8 cellular contexts compared by ENCODE assay signal in genomic region chr20:6768228-6769185, GRCh38. TPM values are rescaled to one million over a fixed set of nuclear protein-coding genes. Genes with fewer than 3 reads are reported as not detected.
DNase-seq lines count a peak whose midpoint lies in the region; ATAC-seq and TF ChIP-seq lines count a peak whose summit lies in the region.

No MANE protein-coding gene starts in this region.

- peak overlapping the region; percentile 75 for H3K4me3 Mint-ChIP-seq in WTC11
- H3K4me3 Mint-ChIP-seq in CD8-positive, alpha-beta T cell = no peak overlapping the region

- TF ChIP-seq CTCF in WTC11 (IDR thresholded peaks at IDR 0.05) = no peak
- no peak for TF ChIP-seq CTCF in CD8-positive, alpha-beta T cell (IDR thresholded peaks at IDR 0.05)

- CTCF ChIA-PET in WTC11 (lab: Charles Lee) = interaction anchor here (0.6 to 3.0 kb wide), 5 partner anchors 53 to 132 kb away, joined by 3 to 12 read pairs (median 7); no protein-coding TSS in a partner anchor
- CTCF ChIA-PET in CD8-positive, alpha-beta T cell (lab: Charles Lee) = no interaction called here

- H3K4me3 ChIP-seq in right cardiac atrium (ENCODE audit: low read length) = peak overlapping the region; percentile 78
- H3K4me3 ChIP-seq in CD8-positive, alpha-beta T cell (ENCODE audit: low read depth, low read length) = no peak overlapping the region

- no peak overlapping the region for H3K27ac ChIP-seq in right cardiac atrium (ENCODE audit: low read length)
- no peak overlapping the region for H3K27ac ChIP-seq in CD8-positive, alpha-beta T cell (ENCODE audit: low read depth, low read length)

- H3K27ac Mint-ChIP-seq in WTC11 = no peak overlapping the region
- no peak overlapping the region for H3K27ac Mint-ChIP-seq in CD8-positive, alpha-beta T cell

- POLR2A ChIA-PET in WTC11 (lab: Charles Lee) = no interaction called here
- POLR2A ChIA-PET in CD8-positive, alpha-beta T cell (lab: Charles Lee) = interaction anchor here (0.7 kb wide), 1 partner anchor 10 kb away, joined by 3 read pairs; no protein-coding TSS in a partner anchor

- H3K36me3 Mint-ChIP-seq in WTC11 = no peaks in the 10 kb centered on the region
- no peaks in the 10 kb centered on the region for H3K36me3 Mint-ChIP-seq in CD8-positive, alpha-beta T cell

- intact Hi-C loops in right cardiac atrium (cut with DNase I) (loop anchor here in 2 of 4 donors (10.0 kb wide), 2 partner anchors 56 to 134 kb away; no protein-coding TSS in a partner anchor), sciatic nerve (cut with DNase I) (no loop called here)
- intact Hi-C loops in CD8-positive, alpha-beta T cell (cut with DNase I, micrococcal nuclease) = loop anchor here in 1 of 2 experiments (5.0 kb wide), 1 partner anchor 1949 kb away; no protein-coding TSS in a partner anchor

- DNase-seq in 8988T (peak; percentile 40), WTC11 (ENCODE audit: low spot score) (peak; percentile 28), right cardiac atrium (peak; percentile 33 to 74 (median 62)), sciatic nerve (ENCODE audit: low spot score) (peak; percentile 65)
- DNase-seq in activated CD4-positive, CD25-positive, alpha-beta regulatory T cell treated with anti-CD3 and anti-CD28 coated beads, Interleukin-2, amount 50 U/mL, for 72 hours = no peak
- DNase-seq in CD8-positive, alpha-beta T cell = no peak

- H3K4me1 Mint-ChIP-seq in WTC11 = peaks cover 44% of the 10 kb centered on the region
- peaks cover 3% of the 10 kb centered on the region for H3K4me1 Mint-ChIP-seq in CD8-positive, alpha-beta T cell (ENCODE audit: low read depth)

- H3K27me3 ChIP-seq in right cardiac atrium (ENCODE audit: control insufficient read depth, insufficient read depth) = no peaks in the 10 kb centered on the region
- H3K27me3 ChIP-seq in CD8-positive, alpha-beta T cell (ENCODE audit: insufficient read depth, low read length) = no peaks in the 10 kb centered on the region

- no peaks in the 10 kb centered on the region for H3K9me3 Mint-ChIP-seq in WTC11
- no peaks in the 10 kb centered on the region for H3K9me3 Mint-ChIP-seq in CD8-positive, alpha-beta T cell

- H3K36me3 ChIP-seq in CD8-positive, alpha-beta T cell (ENCODE audit: insufficient read depth, low read length) = no peaks in the 10 kb centered on the region

- H3K4me1 ChIP-seq in right cardiac atrium (ENCODE audit: control insufficient read depth, insufficient read depth, low read length) = no peaks in the 10 kb centered on the region
- no peaks in the 10 kb centered on the region for H3K4me1 ChIP-seq in CD8-positive, alpha-beta T cell (ENCODE audit: insufficient read depth, low read length)

- no peaks in the 10 kb centered on the region for H3K9me3 ChIP-seq in right cardiac atrium (ENCODE audit: control insufficient read depth, low read length)
- H3K9me3 ChIP-seq in CD8-positive, alpha-beta T cell (ENCODE audit: low read length) = no peaks in the 10 kb centered on the region

- ATAC-seq in GM19452 (IDR thresholded peaks at IDR 0.05; ENCODE audit: unreplicated experiment) (peak; percentile 4), WTC11 (peak; percentile 2), right cardiac atrium (peak; percentile 36 to 39), sciatic nerve (peak; percentile 36), HG03139 (IDR thresholded peaks at IDR 0.05; ENCODE audit: unreplicated experiment) (no peak)
- no peak for ATAC-seq in CD8-positive, alpha-beta T cell

- WGBS in right cardiac atrium = under 1% methylated on average over 70 of the region's 70 CpGs

- H3K27me3 Mint-ChIP-seq in WTC11 (ENCODE audit: low read depth) = peaks cover 51% of the 10 kb centered on the region
- peaks cover 58% of the 10 kb centered on the region for H3K27me3 Mint-ChIP-seq in CD8-positive, alpha-beta T cell (ENCODE audit: low read depth)

TF ChIP-seq in WTC11, 78 proteins besides CTCF, POLR2A, EP300 and RAD21:
- TF ChIP-seq ZNF138 (CRISPR knock-in tag; conservative IDR thresholded peaks at IDR 0.05) (no peak), ARID4B (CRISPR knock-in tag; IDR thresholded peaks at IDR 0.05; ENCODE audit: borderline replicate concordance) (no peak), ERG (CRISPR knock-in tag; IDR thresholded peaks at IDR 0.05) (no peak), ZBTB43 (CRISPR knock-in tag; IDR thresholded peaks at IDR 0.05) (0 out of 2 replicates have a peak, but pooled peaks have one; percentile 4), ETV6 (CRISPR knock-in tag; IDR thresholded peaks at IDR 0.05) (0 out of 2 replicates have a peak, but pooled peaks have one; percentile 16), PREB (CRISPR knock-in tag; IDR thresholded peaks at IDR 0.05; ENCODE audit: borderline replicate concordance) (0 out of 2 replicates have a peak, but pooled peaks have one; percentile 8)

RNA-seq across cellular contexts. Expression of gene BMP2, which starts 1.0 kb away (rescaled TPM):
- total RNA-seq in WTC11 (2021) (0.96 to 1.3 TPM (median 1.2 TPM) in 3 replicates), right cardiac atrium (1 to 10 TPM; 1.5 to 2.7 (median 2.4) TPM), sciatic nerve (6.1 TPM)
- polyA plus RNA-seq in right cardiac atrium = 1.9 TPM
- total RNA-seq in CD8-positive, alpha-beta T cell = not detected

Comparison
In these comparisons a context has a peak if more than half of its experiments do, and no peak if none do; other contexts are left out.
1. DNase-seq: peak in 8988T (single experiment), WTC11 (single experiment), right cardiac atrium (3 of 3) and sciatic nerve (single experiment); none in activated CD4-positive, CD25-positive, alpha-beta regulatory T cell treated with anti-CD3 and anti-CD28 coated beads, Interleukin-2, amount 50 U/mL, for 72 hours (single experiment) and CD8-positive, alpha-beta T cell (0 of 7).
2. ATAC-seq: peak in GM19452 (single experiment), WTC11 (single experiment), right cardiac atrium (2 of 2) and sciatic nerve (single experiment); none in HG03139 (single experiment) and CD8-positive, alpha-beta T cell (single experiment).